ENCODE assay signal across 24 cellular contexts in the genomic region with DNA sequence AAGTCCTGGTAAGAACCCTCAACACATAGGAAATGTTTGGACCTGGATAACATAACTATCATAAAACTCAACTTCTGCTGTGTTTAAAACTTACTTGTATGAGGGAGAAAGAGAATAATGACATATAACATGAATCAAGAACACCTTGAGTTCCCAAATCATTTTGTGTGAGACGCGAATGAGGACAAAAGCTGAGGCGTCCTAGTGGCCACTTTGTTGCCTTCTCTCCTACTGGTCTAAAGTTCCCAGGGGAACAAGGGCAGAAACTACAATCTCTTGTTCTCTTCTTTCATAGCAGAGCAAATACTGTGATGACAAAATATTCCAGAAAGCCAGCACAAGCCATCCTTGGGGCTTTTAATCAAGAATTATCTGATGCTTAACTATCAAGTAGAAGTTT. TPM values are rescaled to one million over a fixed set of nuclear protein-coding genes. Genes with fewer than 3 reads are reported as not detected.
DNase-seq lines count a peak whose midpoint lies in the region; ATAC-seq and TF ChIP-seq lines count a peak whose summit lies in the region.
"Had no signal": no experiment of that assay in that cellular context is flagged by ENCODE, and none has a peak within 500 bp of the region (broad histone marks: within the 10 kb centered on the region; RNA-seq: fewer than 3 reads in every experiment).

No MANE protein-coding gene starts in this region.

- no peaks in the 10 kb centered on the region for H4K20me1 ChIP-seq in neural progenitor cell (ENCODE audit: low read depth)

- H3K4me1 ChIP-seq in cardiac muscle cell (ENCODE audit: low read depth) (peaks cover 5% of the 10 kb centered on the region), Panc1 (ENCODE audit: control insufficient read depth, insufficient read depth, low read length) (no peaks in the 10 kb centered on the region), esophagus muscularis mucosa (peaks cover 4 to 6% (median 5%) of the 10 kb centered on the region in 4 donors), neural progenitor cell (no peaks in the 10 kb centered on the region), colonic mucosa (no peaks in the 10 kb centered on the region)
- H3K4me1 ChIP-seq: BE2C had no signal

- H3K9me3 ChIP-seq in cardiac muscle cell (ENCODE audit: low read depth), result no peaks in the 10 kb centered on the region
- H3K9me3 ChIP-seq in Panc1 (ENCODE audit: control insufficient read depth, insufficient read depth, low read depth, low read length), result no peaks in the 10 kb centered on the region
- no peaks in the 10 kb centered on the region for H3K9me3 ChIP-seq in esophagus muscularis mucosa
- no peaks in the 10 kb centered on the region for H3K9me3 ChIP-seq in neural progenitor cell (ENCODE audit: low read depth)
- no peaks in the 10 kb centered on the region for H3K9me3 ChIP-seq in colonic mucosa
- H3K9me3 ChIP-seq: BE2C, MG63 had no signal

- no peaks in the 10 kb centered on the region for H3K27me3 Mint-ChIP-seq in neural progenitor cell (ENCODE audit: insufficient read depth, low read depth)
- H3K27me3 Mint-ChIP-seq in activated T-cell treated with anti-CD3 and anti-CD28 coated beads, Interleukin-2, amount 50 U/mL, for 4 hours (ENCODE audit: low read depth), result no peaks in the 10 kb centered on the region

- peaks cover 45% of the 10 kb centered on the region for H3K36me3 Mint-ChIP-seq in neural progenitor cell
- peaks cover 45% of the 10 kb centered on the region for H3K36me3 Mint-ChIP-seq in activated T-cell treated with anti-CD3 and anti-CD28 coated beads, Interleukin-2, amount 50 U/mL, for 4 hours (ENCODE audit: insufficient read depth)

- H3K4me3 Mint-ChIP-seq in neural progenitor cell, result no peak overlapping the region
- H3K4me3 Mint-ChIP-seq in activated T-cell treated with anti-CD3 and anti-CD28 coated beads, Interleukin-2, amount 50 U/mL, for 4 hours, result no peak overlapping the region
- H3K4me3 Mint-ChIP-seq: CD14-positive monocyte had no signal

- H3K27me3 ChIP-seq in cardiac muscle cell (no peaks in the 10 kb centered on the region), Panc1 (ENCODE audit: control insufficient read depth, insufficient read depth, low read length) (no peaks in the 10 kb centered on the region), esophagus muscularis mucosa (no peaks in the 10 kb centered on the region), neural progenitor cell (no peaks in the 10 kb centered on the region), colonic mucosa (no peaks in the 10 kb centered on the region)
- H3K27me3 ChIP-seq: BE2C, MG63 had no signal

- H3F3A ChIP-seq in neural progenitor cell (ENCODE audit: low read depth), result peaks cover 14% of the 10 kb centered on the region

- no peak overlapping the region for H3K4me3 ChIP-seq in cardiac muscle cell
- no peak overlapping the region for H3K4me3 ChIP-seq in Panc1 (ENCODE audit: low read depth in 2 of 2, low read length in 2 of 2)
- H3K4me3 ChIP-seq in esophagus muscularis mucosa, result no peak overlapping the region
- H3K4me3 ChIP-seq in neural progenitor cell, result no peak overlapping the region
- no peak overlapping the region for H3K4me3 ChIP-seq in colonic mucosa
- H3K4me3 ChIP-seq: MG63 had no signal

- CTCF ChIA-PET in Panc1 (lab: Charles Lee), result no interaction called here

- no peak for TF ChIP-seq EP300 in esophagus muscularis mucosa (IDR thresholded peaks at IDR 0.05)

- no peaks in the 10 kb centered on the region for H3K4me1 Mint-ChIP-seq in neural progenitor cell
- peaks cover 4% of the 10 kb centered on the region for H3K4me1 Mint-ChIP-seq in activated T-cell treated with anti-CD3 and anti-CD28 coated beads, Interleukin-2, amount 50 U/mL, for 4 hours (ENCODE audit: low read depth)

- no peak for TF ChIP-seq POLR2A in esophagus muscularis mucosa (IDR thresholded peaks at IDR 0.05; ENCODE audit: low read depth)

- no TSS peak for BruUV-seq in Panc1 (replicated peaks; lab: Mats Ljungman, UMichigan)

- WGBS in esophagus muscularis mucosa, result 85% methylated on average over 3 of the region's 3 CpGs

- H3K9ac ChIP-seq in neural progenitor cell (no peak overlapping the region), colonic mucosa (ENCODE audit: low read depth in 2 of 2, low read length in 2 of 2) (no peak overlapping the region)

- DNase-seq in cardiac muscle cell (ENCODE audit: low read depth in 1 of 2, low spot score in 1 of 2) (no peak), left cardiac atrium (no peak), Panc1 (ENCODE audit: low read depth, low spot score) (no peak), esophagus muscularis mucosa (ENCODE audit: extremely low spot score) (peak; percentile 10), neural progenitor cell (ENCODE audit: low spot score) (no peak), HPDE6-E6E7 (ENCODE audit: extremely low spot score) (no peak), colonic mucosa (no peak)
- no peak for DNase-seq in activated T-cell treated with anti-CD3 and anti-CD28 coated beads, Interleukin-2, amount 50 U/mL, for 4 hours
- DNase-seq: 8988T, ACHN, BE2C, DMS153, IMR-90, KG1, MG63, NCI-H1105 treated with DMSO at 0.1 percent for 48 hours, NCI-H146, NCI-H1930, NCI-H446 treated with DMSO at 0.1 percent for 48 hours, NCI-H526 treated with DMSO at 0.1 percent for 48 hours, SHP77 had no signal

- in situ Hi-C loops in Panc1 (cut with HindIII; ENCODE audit: low pct_unique_long_range_greater_than_20kb, low sequenced_read_pairs), result no loop called here

- H3K27ac ChIP-seq in cardiac muscle cell, result no peak overlapping the region
- no peak overlapping the region for H3K27ac ChIP-seq in Panc1 (ENCODE audit: low read length)
- H3K27ac ChIP-seq in esophagus muscularis mucosa (replicated peaks in 1 of 4), result no peak overlapping the region
- H3K27ac ChIP-seq in neural progenitor cell, result no peak overlapping the region
- H3K27ac ChIP-seq in colonic mucosa, result no peak overlapping the region
- H3K27ac ChIP-seq: RWPE1 had no signal

- intact Hi-C loops in left cardiac atrium (cut with DNase I) (no loop called here), Panc1 (cut with micrococcal nuclease; ENCODE audit: unreplicated experiment) (no loop called here), esophagus muscularis mucosa (cut with DNase I) (no loop called here), colonic mucosa (cut with DNase I) (no loop called here)

- H3K27ac Mint-ChIP-seq in neural progenitor cell, result no peak overlapping the region

- POLR2A ChIA-PET in Panc1 (lab: Charles Lee), result no interaction called here

- H3K79me2 ChIP-seq in neural progenitor cell (ENCODE audit: low read depth), result no peaks in the 10 kb centered on the region

- no peak overlapping the region for H2AFZ ChIP-seq in neural progenitor cell (replicated peaks)

- no peak overlapping the region for H3K4me2 ChIP-seq in neural progenitor cell

- H3K36me3 ChIP-seq in cardiac muscle cell (peaks cover 12% of the 10 kb centered on the region), Panc1 (ENCODE audit: control insufficient read depth, insufficient read depth, low read length) (peaks cover 26% of the 10 kb centered on the region), esophagus muscularis mucosa (peaks cover 18 to 80% (median 47%) of the 10 kb centered on the region in 4 donors), neural progenitor cell (peaks cover 30% of the 10 kb centered on the region), colonic mucosa (no peaks in the 10 kb centered on the region)

- H3K9me3 Mint-ChIP-seq in neural progenitor cell, result no peaks in the 10 kb centered on the region
- no peaks in the 10 kb centered on the region for H3K9me3 Mint-ChIP-seq in activated T-cell treated with anti-CD3 and anti-CD28 coated beads, Interleukin-2, amount 50 U/mL, for 4 hours
- H3K9me3 Mint-ChIP-seq: CD14-positive monocyte had no signal

- ATAC-seq in left cardiac atrium (no peak), Panc1 (no peak)
- ATAC-seq in activated T-cell treated with anti-CD3 and anti-CD28 coated beads, Interleukin-2, amount 50 U/mL, for 4 hours, result no peak

- TF ChIP-seq CTCF in cardiac muscle cell (IDR thresholded peaks at IDR 0.05; ENCODE audit: low read depth, low read length) (peak; percentile 6), Panc1 (IDR thresholded peaks at IDR 0.05) (0 out of 2 replicates have a peak, but pooled peaks have one; percentile 9), esophagus muscularis mucosa (IDR thresholded peaks at IDR 0.05) (no peak), neural progenitor cell (IDR thresholded peaks at IDR 0.05) (peak; percentile 18), colonic mucosa (IDR thresholded peaks at IDR 0.05) (no peak)

RNA-seq across cellular contexts. Expression of gene LCT, which starts 8.3 kb away (rescaled TPM):
- total RNA-seq in cardiac muscle cell, result 0.03 TPM in 1 of 2 replicates, not detected in the other
- 0.10 TPM in 1 of 2 replicates, not detected in the other for polyA plus RNA-seq in cardiac muscle cell
- total RNA-seq in left cardiac atrium, result not detected
- not detected for total RNA-seq in Panc1 (2021; ENCODE audit: unreplicated experiment)
- not detected for polyA plus RNA-seq in Panc1 (2012; ENCODE audit: insufficient read length)
- not detected for total RNA-seq in esophagus muscularis mucosa
- total RNA-seq in neural progenitor cell (ENCODE audit: low replicate concordance), result 0.03 TPM in 1 of 2 replicates, not detected in the other
- total RNA-seq in colonic mucosa, result under 1 TPM; 0.08 to 0.12 TPM
- under 1 TPM; 0.05 to 0.21 (median 0.10) TPM for total RNA-seq in activated T-cell treated with anti-CD3 and anti-CD28 coated beads, Interleukin-2, amount 50 U/mL, for 4 hours
- total RNA-seq: SK-MEL-5 had no signal
- polyA plus RNA-seq: CD14-positive monocyte, IMR-90 had no signal

RNA-seq across cellular contexts. Expression of gene MCM6, which starts 31.0 kb away (rescaled TPM):
- total RNA-seq in cardiac muscle cell, result 12.8 and 19.8 TPM in 2 replicates
- 22.4 and 32.0 TPM in 2 replicates for polyA plus RNA-seq in cardiac muscle cell
- 1 to 10 TPM; 7.7 to 9.2 TPM for total RNA-seq in left cardiac atrium
- 54.3 TPM for total RNA-seq in Panc1 (2021; ENCODE audit: unreplicated experiment)
- polyA plus RNA-seq in Panc1 (2012; ENCODE audit: insufficient read length), result 31.8 TPM
- 10 to 100 TPM in 1 of 4 donors, 1 to 10 TPM in 3; 7.5 to 10.1 (median 9.3) TPM for total RNA-seq in esophagus muscularis mucosa
- total RNA-seq in neural progenitor cell (ENCODE audit: low replicate concordance), result 62.0 and 74.4 TPM in 2 replicates
- 10 to 100 TPM; 14.2 to 57.7 TPM for total RNA-seq in colonic mucosa
- total RNA-seq in activated T-cell treated with anti-CD3 and anti-CD28 coated beads, Interleukin-2, amount 50 U/mL, for 4 hours, result 100 to 1,000 TPM; 157 to 197 (median 185) TPM

Comparison
In these comparisons a context has a peak if more than half of its experiments do, and no peak if none do; other contexts are left out.
1. CTCF ChIP-seq: peak in cardiac muscle cell (single experiment), Panc1 (single experiment) and neural progenitor cell (single experiment); none in esophagus muscularis mucosa (0 of 3) and colonic mucosa (single experiment).